Comparison of ENCODE assay signal across 1 cellular context in the genomic region with DNA sequence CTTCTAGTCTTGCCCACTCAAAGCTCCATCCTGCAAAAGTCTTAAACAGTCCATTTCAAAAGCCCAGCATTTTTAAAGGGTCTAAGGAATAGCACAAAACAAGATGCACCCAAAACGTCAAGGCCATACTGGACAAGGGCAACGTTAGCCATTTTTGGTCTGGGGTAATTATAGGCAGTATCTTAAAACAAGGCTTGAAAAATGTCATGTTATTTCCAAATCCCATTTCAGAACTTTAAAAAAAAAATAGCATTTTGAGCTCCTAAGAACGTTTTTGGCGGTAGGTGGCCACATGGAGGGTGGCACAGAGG.
TF ChIP-seq lines count a peak whose summit lies in the region.

No MANE protein-coding gene starts in this region.

TF ChIP-seq in H1, 55 proteins besides CTCF, POLR2A, EP300 and RAD21 (continued from another document):
- TF ChIP-seq SAP30 (IDR thresholded peaks at IDR 0.05; ENCODE audit: insufficient read depth, insufficient replicate concordance, low read length): no peak
- no peak for TF ChIP-seq ASH2L (IDR thresholded peaks at IDR 0.05; ENCODE audit: low read length)
- no peak for TF ChIP-seq ZNF274 (IDR thresholded peaks at IDR 0.05; ENCODE audit: borderline replicate concordance, extremely low read depth, low read length)
- TF ChIP-seq, protein P1, sequence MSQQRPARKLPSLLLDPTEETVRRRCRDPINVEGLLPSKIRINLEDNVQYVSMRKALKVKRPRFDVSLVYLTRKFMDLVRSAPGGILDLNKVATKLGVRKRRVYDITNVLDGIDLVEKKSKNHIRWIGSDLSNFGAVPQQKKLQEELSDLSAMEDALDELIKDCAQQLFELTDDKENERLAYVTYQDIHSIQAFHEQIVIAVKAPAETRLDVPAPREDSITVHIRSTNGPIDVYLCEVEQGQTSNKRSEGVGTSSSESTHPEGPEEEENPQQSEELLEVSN (IDR thresholded peaks at IDR 0.05): no peak
- TF ChIP-seq TEAD4 (IDR thresholded peaks at IDR 0.05; ENCODE audit: low read depth, low read length): no peak
- TF ChIP-seq, protein P2, sequence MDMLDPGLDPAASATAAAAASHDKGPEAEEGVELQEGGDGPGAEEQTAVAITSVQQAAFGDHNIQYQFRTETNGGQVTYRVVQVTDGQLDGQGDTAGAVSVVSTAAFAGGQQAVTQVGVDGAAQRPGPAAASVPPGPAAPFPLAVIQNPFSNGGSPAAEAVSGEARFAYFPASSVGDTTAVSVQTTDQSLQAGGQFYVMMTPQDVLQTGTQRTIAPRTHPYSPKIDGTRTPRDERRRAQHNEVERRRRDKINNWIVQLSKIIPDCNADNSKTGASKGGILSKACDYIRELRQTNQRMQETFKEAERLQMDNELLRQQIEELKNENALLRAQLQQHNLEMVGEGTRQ (IDR thresholded peaks at IDR 0.05; ENCODE audit: low read length): no peak
- TF ChIP-seq BCL11A (IDR thresholded peaks at IDR 0.05; ENCODE audit: low read depth in 2 of 2, low read length in 2 of 2): no peak
- no peak for TF ChIP-seq CHD2 (IDR thresholded peaks at IDR 0.05; ENCODE audit: low read length)
- no peak for TF ChIP-seq RXRA (IDR thresholded peaks at IDR 0.05; ENCODE audit: insufficient read depth, low read depth, low read length)
- TF ChIP-seq HDAC6 (IDR thresholded peaks at IDR 0.05; ENCODE audit: low read depth, low read length): no peak
- TF ChIP-seq JUN (IDR thresholded peaks at IDR 0.05; ENCODE audit: low read depth, low read length): no peak
- TF ChIP-seq, protein P3, sequence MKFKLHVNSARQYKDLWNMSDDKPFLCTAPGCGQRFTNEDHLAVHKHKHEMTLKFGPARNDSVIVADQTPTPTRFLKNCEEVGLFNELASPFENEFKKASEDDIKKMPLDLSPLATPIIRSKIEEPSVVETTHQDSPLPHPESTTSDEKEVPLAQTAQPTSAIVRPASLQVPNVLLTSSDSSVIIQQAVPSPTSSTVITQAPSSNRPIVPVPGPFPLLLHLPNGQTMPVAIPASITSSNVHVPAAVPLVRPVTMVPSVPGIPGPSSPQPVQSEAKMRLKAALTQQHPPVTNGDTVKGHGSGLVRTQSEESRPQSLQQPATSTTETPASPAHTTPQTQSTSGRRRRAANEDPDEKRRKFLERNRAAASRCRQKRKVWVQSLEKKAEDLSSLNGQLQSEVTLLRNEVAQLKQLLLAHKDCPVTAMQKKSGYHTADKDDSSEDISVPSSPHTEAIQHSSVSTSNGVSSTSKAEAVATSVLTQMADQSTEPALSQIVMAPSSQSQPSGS (IDR thresholded peaks at IDR 0.05; ENCODE audit: low read length): no peak
- TF ChIP-seq NANOG (IDR thresholded peaks at IDR 0.05; ENCODE audit: insufficient read depth, low read depth, low read length, poor library complexity, severe bottlenecking): no peak
- TF ChIP-seq SP1 (IDR thresholded peaks at IDR 0.05; ENCODE audit: low read depth, low read length): no peak
- TF ChIP-seq CBX8 (IDR thresholded peaks at IDR 0.05; ENCODE audit: borderline replicate concordance, low read depth, low read length): no peak
- no peak for TF ChIP-seq RBBP5 (IDR thresholded peaks at IDR 0.05; ENCODE audit: borderline replicate concordance, low read depth, low read length)
- no peak for TF ChIP-seq CHD1 (IDR thresholded peaks at IDR 0.05; ENCODE audit: low read depth, low read length)
- TF ChIP-seq TAF7 (optimal IDR thresholded peaks at IDR 0.05; ENCODE audit: borderline replicate concordance, low read depth, low read length): no peak
